8 cellular contexts compared by ENCODE assay signal in the genomic region with DNA sequence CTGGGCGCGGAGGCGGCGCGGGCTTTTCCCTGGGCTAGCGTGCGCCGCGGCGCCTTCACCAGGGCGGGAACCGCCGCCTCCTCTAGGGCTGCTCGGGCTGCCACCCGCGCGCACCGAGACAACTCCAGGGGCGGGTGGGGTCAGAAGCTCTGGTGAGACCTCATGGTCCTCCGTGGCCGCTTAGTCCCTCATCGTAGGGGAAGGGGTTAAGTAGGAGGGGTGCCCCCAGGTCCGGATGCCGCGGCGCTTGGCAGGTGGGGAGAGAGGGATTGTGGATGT. TPM values are rescaled to one million over a fixed set of nuclear protein-coding genes. Genes with fewer than 3 reads are reported as not detected.
DNase-seq lines count a peak whose midpoint lies in the region; ATAC-seq and TF ChIP-seq lines count a peak whose summit lies in the region.

No MANE protein-coding gene starts in this region.

- H3K79me2 ChIP-seq in ACC112 (ENCODE audit: control insufficient read depth, insufficient read depth, low read length, unreplicated experiment) = no peaks in the 10 kb centered on the region

- H3K4me3 Mint-ChIP-seq in central memory CD8-positive, alpha-beta T cell = peak overlapping the region; percentile 42

- H3K4me3 ChIP-seq in ACC112 (ENCODE audit: low read depth, low read length) (peak overlapping the region; percentile 83), left lung (peak overlapping the region; percentile 49)

- no peak for TF ChIP-seq CTCF in left lung (IDR thresholded peaks at IDR 0.05)

- H3K27ac ChIP-seq in ACC112 (ENCODE audit: low read depth, low read length) (peak overlapping the region; percentile 6; the same call in 1 of the 2 replicates), left lung (peak overlapping the region; percentile 72 to 77), substantia nigra (ENCODE audit: low read depth, low read length, poor library complexity, severe bottlenecking) (peak overlapping the region; percentile 95)

- no peaks in the 10 kb centered on the region for H3K9me3 ChIP-seq in left lung

- ATAC-seq in HG02678 (IDR thresholded peaks at IDR 0.05; ENCODE audit: unreplicated experiment) (peak; percentile 39), left lung (peak; percentile 49), GM21526 (IDR thresholded peaks at IDR 0.05; ENCODE audit: low FRiP score, unreplicated experiment) (no peak)
- ATAC-seq in central memory CD8-positive, alpha-beta T cell (replicated peaks; ENCODE audit: extremely low read depth, poor library complexity, severe bottlenecking) = no peak

- H3K9me3 Mint-ChIP-seq in central memory CD8-positive, alpha-beta T cell = no peaks in the 10 kb centered on the region

- H3K36me3 ChIP-seq in ACC112 (ENCODE audit: insufficient read depth, low read length) (no peaks in the 10 kb centered on the region), left lung (no peaks in the 10 kb centered on the region)

- H3K27me3 ChIP-seq in ACC112 (ENCODE audit: insufficient read depth, low read length) (peaks cover 8% of the 10 kb centered on the region), left lung (peaks cover 3 to 74% of the 10 kb centered on the region in 2 donors)

- H3K4me1 Mint-ChIP-seq in central memory CD8-positive, alpha-beta T cell = peaks cover 6% of the 10 kb centered on the region

- peak overlapping the region; percentile 61 for H2AFZ ChIP-seq in ACC112 (ENCODE audit: low read length, unreplicated experiment)

- no peaks in the 10 kb centered on the region for H3K36me3 Mint-ChIP-seq in central memory CD8-positive, alpha-beta T cell (ENCODE audit: insufficient read depth)

- no peak for DNase-seq in central memory CD8-positive, alpha-beta T cell (ENCODE audit: low spot score in 2 of 2)
- DNase-seq in left lung (no peak), substantia nigra (lab: John Stamatoyannopoulos, UW) (peak in 17 of 49 donors; percentile 30 to 70 (median 60)), cerebellar cortex (ENCODE audit: low spot score) (no peak), RKO (ENCODE audit: low spot score) (no peak)

- no peak overlapping the region for H3K27ac Mint-ChIP-seq in central memory CD8-positive, alpha-beta T cell (ENCODE audit: low read depth)

- intact Hi-C loops in left lung (cut with DNase I) = no loop called here

- H3K4me1 ChIP-seq in ACC112 (ENCODE audit: control insufficient read depth, insufficient read depth, low read length, unreplicated experiment) (peaks cover 36% of the 10 kb centered on the region), left lung (peaks cover 0 to 10% of the 10 kb centered on the region in 2 donors)

- peaks cover 60% of the 10 kb centered on the region for H3K27me3 Mint-ChIP-seq in central memory CD8-positive, alpha-beta T cell

RNA-seq across cellular contexts. Expression of a gene that starts 0.6 kb away (rescaled TPM):
- total RNA-seq in left lung = 1 to 10 TPM; 5.0 to 7.5 TPM

Comparison
In these comparisons a context has a peak if more than half of its experiments do, and no peak if none do; other contexts are left out.
1. H3K27ac ChIP-seq: peak in every context shown above with its lines; median percentile 95 in substantia nigra; 74 in left lung; 6 in ACC112.
2. ATAC-seq: peak in HG02678 (single experiment) and left lung (single experiment); none in central memory CD8-positive, alpha-beta T cell (single experiment) and GM21526 (single experiment).